Comparison of ENCODE assay signal across 23 cellular contexts in genomic region chr16:24511801-24512200, GRCh38.
"Had no signal": no experiment of that assay in that cellular context is flagged by ENCODE, and none has a peak within 500 bp of the region (broad histone marks: within the 10 kb centered on the region; RNA-seq: fewer than 3 reads in every experiment).

No MANE protein-coding gene starts in this region.

- H3K9me3 ChIP-seq: gastroesophageal sphincter, left lung, ovary, psoas muscle, sigmoid colon, stomach, tibial artery had no signal

- H3K4me3 Mint-ChIP-seq: naive thymus-derived CD4-positive, alpha-beta T cell; nephron; stimulated activated effector memory CD8-positive, alpha-beta T cell treated with anti-CD3 and anti-CD28 coated beads, Interleukin-12 subunit alpha, Interleukin-12 subunit beta, amount 100 ng/mL, for 72 hours; type B pancreatic cell had no signal

- DNase-seq: effector CD4-positive, alpha-beta T cell; foreskin keratinocyte; left cardiac atrium; left lung; mesendoderm; midbrain; naive thymus-derived CD4-positive, alpha-beta T cell; occipital lobe; ovary; posterior cingulate gyrus; psoas muscle; right cardiac atrium; sigmoid colon; stimulated activated CD4-positive, alpha-beta T cell treated with anti-CD3 and anti-CD28 coated beads, Interleukin-2, amount 100 ng/mL, for 24 hours; stimulated activated CD4-positive, alpha-beta T cell treated with anti-CD3 and anti-CD28 coated beads, Interleukin-4, amount 100 ng/mL, for 24 hours; stimulated activated naive CD4-positive, alpha-beta T cell treated with Interleukin-2 at 50 U/mL for 16 hours; stomach; tibial artery had no signal

- H3K27ac ChIP-seq: dorsolateral prefrontal cortex, foreskin keratinocyte, gastroesophageal sphincter, left lung, ovary, psoas muscle, sigmoid colon, stomach, tibial artery had no signal

- H3K27me3 ChIP-seq: foreskin keratinocyte, gastroesophageal sphincter, ovary, sigmoid colon, tibial artery had no signal

- H3K4me3 ChIP-seq: dorsolateral prefrontal cortex, gastroesophageal sphincter, left lung, ovary, psoas muscle, sigmoid colon, stomach, tibial artery had no signal

- H3K36me3 Mint-ChIP-seq: naive thymus-derived CD4-positive, alpha-beta T cell; stimulated activated effector memory CD8-positive, alpha-beta T cell treated with anti-CD3 and anti-CD28 coated beads, Interleukin-12 subunit alpha, Interleukin-12 subunit beta, amount 100 ng/mL, for 72 hours; type B pancreatic cell had no signal

- ATAC-seq: foreskin keratinocyte; gastroesophageal sphincter; left cardiac atrium; left lung; naive thymus-derived CD4-positive, alpha-beta T cell; psoas muscle; right cardiac atrium; stimulated activated effector memory CD8-positive, alpha-beta T cell treated with anti-CD3 and anti-CD28 coated beads, Interleukin-12 subunit alpha, Interleukin-12 subunit beta, amount 100 ng/mL, for 72 hours had no signal

- H3K9me3 Mint-ChIP-seq: naive thymus-derived CD4-positive, alpha-beta T cell; nephron; stimulated activated effector memory CD8-positive, alpha-beta T cell treated with anti-CD3 and anti-CD28 coated beads, Interleukin-12 subunit alpha, Interleukin-12 subunit beta, amount 100 ng/mL, for 72 hours; type B pancreatic cell had no signal

- H3K4me1 ChIP-seq: foreskin keratinocyte, left lung, sigmoid colon had no signal

- H3K36me3 ChIP-seq: gastroesophageal sphincter, left lung, ovary, sigmoid colon, stomach, tibial artery had no signal

- H3K27ac Mint-ChIP-seq: naive thymus-derived CD4-positive, alpha-beta T cell; nephron; stimulated activated effector memory CD8-positive, alpha-beta T cell treated with anti-CD3 and anti-CD28 coated beads, Interleukin-12 subunit alpha, Interleukin-12 subunit beta, amount 100 ng/mL, for 72 hours; type B pancreatic cell had no signal
